ENCODE assay signal across 14 cellular contexts in genomic region chr7:2838873-2839578, GRCh38. TPM values are rescaled to one million over a fixed set of nuclear protein-coding genes. Genes with fewer than 3 reads are reported as not detected.
DNase-seq lines count a peak whose midpoint lies in the region; ATAC-seq and TF ChIP-seq lines count a peak whose summit lies in the region.
"Had no signal": no experiment of that assay in that cellular context is flagged by ENCODE, and none has a peak within 500 bp of the region (broad histone marks: within the 10 kb centered on the region; RNA-seq: fewer than 3 reads in every experiment).

No MANE protein-coding gene starts in this region.

- CTCF ChIA-PET in activated CD8-positive, alpha-beta T cell treated with anti-CD3 and anti-CD28 coated beads for 36 hours (lab: Charles Lee) = no interaction called here
- CTCF ChIA-PET in activated CD8-positive, alpha-beta T cell treated with anti-CD3 and anti-CD28 coated beads, Interleukin-2, amount 10 ng/mL, durations not matched to agents 7 days and 5 days (lab: Charles Lee) = no interaction called here

- POLR2A ChIA-PET in activated CD8-positive, alpha-beta T cell treated with anti-CD3 and anti-CD28 coated beads for 36 hours (lab: Charles Lee) = interaction anchor here (1.0 kb wide), 1 partner anchor 10 kb away, joined by 3 read pairs; no protein-coding TSS in a partner anchor
- POLR2A ChIA-PET in activated CD8-positive, alpha-beta T cell treated with anti-CD3 and anti-CD28 coated beads, Interleukin-2, amount 10 ng/mL, durations not matched to agents 7 days and 5 days (lab: Charles Lee) = no interaction called here

- no peak overlapping the region for H3K4me3 Mint-ChIP-seq in activated CD8-positive, alpha-beta T cell treated with anti-CD3 and anti-CD28 coated beads for 36 hours
- H3K4me3 Mint-ChIP-seq in activated CD8-positive, alpha-beta T cell treated with anti-CD3 and anti-CD28 coated beads, Interleukin-2, amount 10 ng/mL, durations not matched to agents 7 days and 5 days = no peak overlapping the region
- peak overlapping the region; percentile 68 to 69 for H3K4me3 Mint-ChIP-seq in stimulated activated naive B cell treated with anti-CD40 and anti-IgM and Interleukin-4, amounts not matched to agents 10 μg/mL and 1 μg/mL and 100 μg/mL, for 72 hours
- H3K4me3 Mint-ChIP-seq: activated T-helper 1 cell treated with anti-CD3 and anti-CD28 coated beads, Interleukin-12 subunit alpha, Interleukin-12 subunit beta, Interleukin-2, Interleukin-4 antibody, amounts not matched to agents 30 ng/mL and 10 ng/mL and 1 ng/mL, durations not matched to agents 14 hours and 24 hours and 36 hours had no signal

- H3K27me3 Mint-ChIP-seq in activated CD8-positive, alpha-beta T cell treated with anti-CD3 and anti-CD28 coated beads for 36 hours = no peaks in the 10 kb centered on the region
- H3K27me3 Mint-ChIP-seq in activated CD8-positive, alpha-beta T cell treated with anti-CD3 and anti-CD28 coated beads, Interleukin-2, amount 10 ng/mL, durations not matched to agents 7 days and 5 days (ENCODE audit: low read depth) = no peaks in the 10 kb centered on the region
- H3K27me3 Mint-ChIP-seq in stimulated activated naive B cell treated with anti-CD40 and anti-IgM and Interleukin-4, amounts not matched to agents 10 μg/mL and 1 μg/mL and 100 μg/mL, for 72 hours = no peaks in the 10 kb centered on the region

- H3K9me3 Mint-ChIP-seq in activated CD8-positive, alpha-beta T cell treated with anti-CD3 and anti-CD28 coated beads for 36 hours = peaks cover 2% of the 10 kb centered on the region
- no peaks in the 10 kb centered on the region for H3K9me3 Mint-ChIP-seq in activated CD8-positive, alpha-beta T cell treated with anti-CD3 and anti-CD28 coated beads, Interleukin-2, amount 10 ng/mL, durations not matched to agents 7 days and 5 days (ENCODE audit: insufficient read depth)
- H3K9me3 Mint-ChIP-seq in stimulated activated naive B cell treated with anti-CD40 and anti-IgM and Interleukin-4, amounts not matched to agents 10 μg/mL and 1 μg/mL and 100 μg/mL, for 72 hours = no peaks in the 10 kb centered on the region
- H3K9me3 Mint-ChIP-seq: activated T-helper 1 cell treated with anti-CD3 and anti-CD28 coated beads, Interleukin-12 subunit alpha, Interleukin-12 subunit beta, Interleukin-2, Interleukin-4 antibody, amounts not matched to agents 30 ng/mL and 10 ng/mL and 1 ng/mL, durations not matched to agents 14 hours and 24 hours and 36 hours had no signal

- peaks cover 27% of the 10 kb centered on the region for H3K36me3 Mint-ChIP-seq in activated CD8-positive, alpha-beta T cell treated with anti-CD3 and anti-CD28 coated beads for 36 hours (ENCODE audit: low read depth)
- peaks cover 32% of the 10 kb centered on the region for H3K36me3 Mint-ChIP-seq in activated CD8-positive, alpha-beta T cell treated with anti-CD3 and anti-CD28 coated beads, Interleukin-2, amount 10 ng/mL, durations not matched to agents 7 days and 5 days (ENCODE audit: low read depth)
- peaks cover 53 to 70% of the 10 kb centered on the region in 2 donors for H3K36me3 Mint-ChIP-seq in stimulated activated naive B cell treated with anti-CD40 and anti-IgM and Interleukin-4, amounts not matched to agents 10 μg/mL and 1 μg/mL and 100 μg/mL, for 72 hours

- DNase-seq in activated CD8-positive, alpha-beta T cell treated with anti-CD3 and anti-CD28 coated beads for 36 hours = no peak
- DNase-seq in activated CD8-positive, alpha-beta T cell treated with anti-CD3 and anti-CD28 coated beads, Interleukin-2, amount 10 ng/mL, durations not matched to agents 7 days and 5 days = no peak
- peak; percentile 27 for DNase-seq in RPMI8226
- peak; percentile 30 for DNase-seq in stimulated activated naive B cell treated with anti-CD40 and anti-IgM and Interleukin-4, amounts not matched to agents 10 μg/mL and 1 μg/mL and 100 μg/mL, for 72 hours
- DNase-seq in SW 1271 (lab: John Stamatoyannopoulos, UW) = no peak
- DNase-seq in stimulated activated CD4-positive, alpha-beta T cell treated with anti-CD3 and anti-CD28 coated beads, Interleukin-2, amount 100 ng/mL, for 48 hours = no peak
- DNase-seq in Kasumi-1 (lab: John Stamatoyannopoulos, UW) = no peak
- DNase-seq: AML-193, cortex of kidney, NCI-H226, T1000 had no signal

- intact Hi-C loops in activated CD8-positive, alpha-beta T cell treated with anti-CD3 and anti-CD28 coated beads for 36 hours (cut with micrococcal nuclease) = no loop called here

- peaks cover 32% of the 10 kb centered on the region for H3K4me1 Mint-ChIP-seq in activated CD8-positive, alpha-beta T cell treated with anti-CD3 and anti-CD28 coated beads for 36 hours (ENCODE audit: low read depth)
- H3K4me1 Mint-ChIP-seq in activated CD8-positive, alpha-beta T cell treated with anti-CD3 and anti-CD28 coated beads, Interleukin-2, amount 10 ng/mL, durations not matched to agents 7 days and 5 days (ENCODE audit: low read depth) = peaks cover 36% of the 10 kb centered on the region
- H3K4me1 Mint-ChIP-seq in stimulated activated naive B cell treated with anti-CD40 and anti-IgM and Interleukin-4, amounts not matched to agents 10 μg/mL and 1 μg/mL and 100 μg/mL, for 72 hours = peaks cover 55 to 82% of the 10 kb centered on the region in 2 donors

- ATAC-seq in activated CD8-positive, alpha-beta T cell treated with anti-CD3 and anti-CD28 coated beads for 36 hours = no peak
- no peak for ATAC-seq in activated CD8-positive, alpha-beta T cell treated with anti-CD3 and anti-CD28 coated beads, Interleukin-2, amount 10 ng/mL, durations not matched to agents 7 days and 5 days
- peak; percentile 52 for ATAC-seq in HG02763 (IDR thresholded peaks at IDR 0.05; ENCODE audit: unreplicated experiment)
- ATAC-seq in stimulated activated naive B cell treated with anti-CD40 and anti-IgM and Interleukin-4, amounts not matched to agents 10 μg/mL and 1 μg/mL and 100 μg/mL, for 72 hours (replicated peaks) = peak; percentile 90 to 93

- peak overlapping the region; percentile 19 for H3K27ac Mint-ChIP-seq in activated CD8-positive, alpha-beta T cell treated with anti-CD3 and anti-CD28 coated beads for 36 hours
- no peak overlapping the region for H3K27ac Mint-ChIP-seq in activated CD8-positive, alpha-beta T cell treated with anti-CD3 and anti-CD28 coated beads, Interleukin-2, amount 10 ng/mL, durations not matched to agents 7 days and 5 days
- H3K27ac Mint-ChIP-seq in stimulated activated naive B cell treated with anti-CD40 and anti-IgM and Interleukin-4, amounts not matched to agents 10 μg/mL and 1 μg/mL and 100 μg/mL, for 72 hours = peak overlapping the region; percentile 91
- H3K27ac Mint-ChIP-seq: activated T-helper 1 cell treated with anti-CD3 and anti-CD28 coated beads, Interleukin-12 subunit alpha, Interleukin-12 subunit beta, Interleukin-2, Interleukin-4 antibody, amounts not matched to agents 30 ng/mL and 10 ng/mL and 1 ng/mL, durations not matched to agents 14 hours and 24 hours and 36 hours; nephron had no signal

- TF ChIP-seq CTCF in activated CD8-positive, alpha-beta T cell treated with anti-CD3 and anti-CD28 coated beads for 36 hours (IDR thresholded peaks at IDR 0.05) = no peak

RNA-seq across cellular contexts. Expression of gene GNA12, which starts 5.1 kb away (rescaled TPM):
- 10 to 100 TPM; 21.0 to 21.1 TPM for total RNA-seq in activated CD8-positive, alpha-beta T cell treated with anti-CD3 and anti-CD28 coated beads for 36 hours
- total RNA-seq in activated CD8-positive, alpha-beta T cell treated with anti-CD3 and anti-CD28 coated beads, Interleukin-2, amount 10 ng/mL, durations not matched to agents 7 days and 5 days = 10 to 100 TPM; 17.9 to 18.1 TPM

Comparison
In these comparisons a context has a peak if more than half of its experiments do, and no peak if none do; other contexts are left out.
1. ATAC-seq: peak in HG02763 (single experiment) and stimulated activated naive B cell treated with anti-CD40 and anti-IgM and Interleukin-4, amounts not matched to agents 10 μg/mL and 1 μg/mL and 100 μg/mL, for 72 hours (2 of 2); none in activated CD8-positive, alpha-beta T cell treated with anti-CD3 and anti-CD28 coated beads for 36 hours (single experiment) and activated CD8-positive, alpha-beta T cell treated with anti-CD3 and anti-CD28 coated beads, Interleukin-2, amount 10 ng/mL, durations not matched to agents 7 days and 5 days (single experiment).
2. DNase-seq: peak in RPMI8226 (single experiment) and stimulated activated naive B cell treated with anti-CD40 and anti-IgM and Interleukin-4, amounts not matched to agents 10 μg/mL and 1 μg/mL and 100 μg/mL, for 72 hours (single experiment); none in activated CD8-positive, alpha-beta T cell treated with anti-CD3 and anti-CD28 coated beads for 36 hours (single experiment), activated CD8-positive, alpha-beta T cell treated with anti-CD3 and anti-CD28 coated beads, Interleukin-2, amount 10 ng/mL, durations not matched to agents 7 days and 5 days (single experiment), SW 1271 (0 of 2), stimulated activated CD4-positive, alpha-beta T cell treated with anti-CD3 and anti-CD28 coated beads, Interleukin-2, amount 100 ng/mL, for 48 hours (0 of 2) and Kasumi-1 (0 of 2).
3. H3K4me3 Mint-ChIP-seq: peak in stimulated activated naive B cell treated with anti-CD40 and anti-IgM and Interleukin-4, amounts not matched to agents 10 μg/mL and 1 μg/mL and 100 μg/mL, for 72 hours (2 of 2); none in activated CD8-positive, alpha-beta T cell treated with anti-CD3 and anti-CD28 coated beads for 36 hours (single experiment) and activated CD8-positive, alpha-beta T cell treated with anti-CD3 and anti-CD28 coated beads, Interleukin-2, amount 10 ng/mL, durations not matched to agents 7 days and 5 days (single experiment).